Comparison of ENCODE assay signal across 9 cellular contexts in the genomic region with DNA sequence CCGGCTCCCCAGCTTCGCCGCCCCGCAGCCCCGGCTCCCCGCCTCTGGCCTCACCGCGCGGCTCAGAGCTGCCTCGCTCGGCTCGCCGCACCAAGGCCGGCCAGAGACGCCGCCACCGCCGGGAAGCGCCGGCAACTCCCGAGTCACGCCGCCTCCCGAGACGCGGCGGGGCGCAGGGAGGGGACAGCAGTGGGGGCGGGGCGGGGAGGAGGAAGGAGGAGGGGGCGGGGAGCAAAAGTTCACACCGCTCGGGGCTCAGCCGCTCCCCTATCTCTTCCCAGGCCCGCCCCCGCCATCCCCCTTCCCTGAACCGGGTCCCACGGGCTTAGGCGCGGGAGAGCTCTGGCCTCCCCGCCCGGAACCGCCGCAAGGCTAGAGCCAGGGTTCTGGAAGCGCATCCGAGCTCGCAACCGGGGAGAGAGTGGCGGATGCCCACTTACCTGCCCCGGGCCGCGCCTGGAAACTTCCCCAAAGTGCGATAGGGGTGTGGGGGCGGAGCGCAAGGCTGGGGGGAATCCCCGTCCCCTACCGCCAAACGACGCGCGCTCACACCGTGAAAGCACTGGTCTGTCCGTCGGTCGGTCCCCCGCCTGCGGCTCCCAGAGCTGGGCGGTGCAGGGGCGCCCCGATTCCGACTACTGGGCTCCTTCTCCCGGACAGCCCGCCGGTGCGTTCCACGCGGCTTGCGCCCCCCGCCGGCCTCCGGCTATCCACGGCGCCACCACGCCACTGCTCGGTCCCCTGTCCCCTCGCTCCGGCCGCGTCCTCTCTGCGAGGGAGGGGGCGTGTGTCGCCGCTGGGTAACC. TPM values are rescaled to one million over a fixed set of nuclear protein-coding genes. Genes with fewer than 3 reads are reported as not detected.
DNase-seq lines count a peak whose midpoint lies in the region; ATAC-seq and TF ChIP-seq lines count a peak whose summit lies in the region.
"Had no signal": no experiment of that assay in that cellular context is flagged by ENCODE, and none has a peak within 500 bp of the region (broad histone marks: within the 10 kb centered on the region; RNA-seq: fewer than 3 reads in every experiment).

No MANE protein-coding gene starts in this region.

- H3K27me3 Mint-ChIP-seq in stimulated activated memory B cell treated with anti-CD40 and anti-IgM and Interleukin-4, amounts not matched to agents 10 μg/mL and 1 μg/mL and 100 μg/mL, for 72 hours = no peaks in the 10 kb centered on the region

- H3K9me3 Mint-ChIP-seq in stimulated activated memory B cell treated with anti-CD40 and anti-IgM and Interleukin-4, amounts not matched to agents 10 μg/mL and 1 μg/mL and 100 μg/mL, for 72 hours = no peaks in the 10 kb centered on the region

- ATAC-seq in GM18502 (IDR thresholded peaks at IDR 0.05; ENCODE audit: poor library complexity, unreplicated experiment) = peak; percentile 67
- ATAC-seq in left lung = peak; percentile 58
- peak; percentile 89 for ATAC-seq in stimulated activated memory B cell treated with anti-CD40 and anti-IgM and Interleukin-4, amounts not matched to agents 10 μg/mL and 1 μg/mL and 100 μg/mL, for 72 hours
- ATAC-seq: K562 had no signal

- no peak overlapping the region for H2AFZ ChIP-seq in OCI-LY3 (ENCODE audit: low read depth, low read length)

- intact Hi-C loops in left lung (cut with DNase I) = no loop called here

- TF ChIP-seq CTCF in OCI-LY3 (IDR thresholded peaks at IDR 0.05; ENCODE audit: low read depth, low read length) (no peak), choroid plexus epithelial cell (conservative IDR thresholded peaks at IDR 0.05; ENCODE audit: low read depth, low read length) (no peak), left lung (IDR thresholded peaks at IDR 0.05) (no peak)

- peak overlapping the region; percentile 73 for H3K4me3 ChIP-seq in OCI-LY3 (ENCODE audit: low read length)
- peak overlapping the region; percentile 64 for H3K4me3 ChIP-seq in choroid plexus epithelial cell (ENCODE audit: low read depth, low read length)
- peak overlapping the region; percentile 75 to 76 for H3K4me3 ChIP-seq in left lung
- H3K4me3 ChIP-seq: K562 had no signal

- H3K27me3 ChIP-seq in OCI-LY3 (ENCODE audit: low read depth, low read length) (peaks cover 30% of the 10 kb centered on the region), left lung (peaks cover 0 to 56% of the 10 kb centered on the region in 2 donors)

- H3K4me1 ChIP-seq in OCI-LY3 (ENCODE audit: low read length) (no peaks in the 10 kb centered on the region), left lung (peaks cover 21 to 67% of the 10 kb centered on the region in 2 donors)

- DNase-seq in AG08395 (ENCODE audit: low spot score) (peak; percentile 35), choroid plexus epithelial cell (ENCODE audit: low read depth) (no peak), left lung (peak; percentile 84 to 95), NCI-H524 treated with DMSO at 0.1 percent for 48 hours (lab: John Stamatoyannopoulos, UW) (no peak), SHP77 (lab: John Stamatoyannopoulos, UW) (no peak)

- no peak overlapping the region for H3K27ac ChIP-seq in OCI-LY3 (ENCODE audit: low read length)
- H3K27ac ChIP-seq in left lung = peak overlapping the region; percentile 80 to 92

- H3K4me3 Mint-ChIP-seq in stimulated activated memory B cell treated with anti-CD40 and anti-IgM and Interleukin-4, amounts not matched to agents 10 μg/mL and 1 μg/mL and 100 μg/mL, for 72 hours = peak overlapping the region; percentile 92

- peaks cover 58% of the 10 kb centered on the region for H3K4me1 Mint-ChIP-seq in stimulated activated memory B cell treated with anti-CD40 and anti-IgM and Interleukin-4, amounts not matched to agents 10 μg/mL and 1 μg/mL and 100 μg/mL, for 72 hours

- H4K20me1 ChIP-seq in OCI-LY3 (ENCODE audit: insufficient read depth, low read length) = no peaks in the 10 kb centered on the region

- peak overlapping the region; percentile 58 for H3K4me2 ChIP-seq in OCI-LY3 (ENCODE audit: low read length)

- H3K36me3 Mint-ChIP-seq in stimulated activated memory B cell treated with anti-CD40 and anti-IgM and Interleukin-4, amounts not matched to agents 10 μg/mL and 1 μg/mL and 100 μg/mL, for 72 hours = no peaks in the 10 kb centered on the region

- no peaks in the 10 kb centered on the region for H3K79me2 ChIP-seq in OCI-LY3 (ENCODE audit: low read length)

- peak overlapping the region; percentile 88 for H3K27ac Mint-ChIP-seq in stimulated activated memory B cell treated with anti-CD40 and anti-IgM and Interleukin-4, amounts not matched to agents 10 μg/mL and 1 μg/mL and 100 μg/mL, for 72 hours

- H3K9me3 ChIP-seq in OCI-LY3 (ENCODE audit: insufficient read depth, low read length) (no peaks in the 10 kb centered on the region), left lung (no peaks in the 10 kb centered on the region)

- H3K36me3 ChIP-seq in OCI-LY3 (replicated peaks; ENCODE audit: low read depth, low read length) (no peaks in the 10 kb centered on the region), left lung (no peaks in the 10 kb centered on the region)

- H3K9ac ChIP-seq in OCI-LY3 (ENCODE audit: low read length) = no peak overlapping the region

RNA-seq across cellular contexts. Expression of a gene that starts 0.9 kb away (rescaled TPM):
- 10 to 100 TPM; 30.3 to 53.3 TPM for total RNA-seq in left lung

Comparison
In these comparisons a context has a peak if more than half of its experiments do, and no peak if none do; other contexts are left out.
1. DNase-seq: peak in AG08395 (single experiment) and left lung (2 of 2); none in choroid plexus epithelial cell (single experiment), NCI-H524 treated with DMSO at 0.1 percent for 48 hours (single experiment) and SHP77 (0 of 2).
2. Peak in every context shown above with its lines, with median percentiles within 50 percentile points of each other: ATAC-seq and H3K4me3 ChIP-seq.